ENCODE assay signal across 1 cellular context in genomic region chr9:1044643-1045042, GRCh38.
TF ChIP-seq lines count a peak whose summit lies in the region.

No MANE protein-coding gene starts in this region.

TF ChIP-seq in WTC11, 78 proteins besides CTCF, POLR2A, EP300 and RAD21 (continued from another document):
- TF ChIP-seq ATF2 (CRISPR knock-in tag; IDR thresholded peaks at IDR 0.05; ENCODE audit: borderline replicate concordance, low read depth) (no peak), MAX (CRISPR knock-in tag; IDR thresholded peaks at IDR 0.05) (no peak), ZNF263 (CRISPR knock-in tag; IDR thresholded peaks at IDR 0.05; ENCODE audit: low read depth) (no peak), NR3C1 (CRISPR knock-in tag; conservative IDR thresholded peaks at IDR 0.05; ENCODE audit: low read depth) (no peak), ZNF219 (CRISPR knock-in tag; IDR thresholded peaks at IDR 0.05; ENCODE audit: borderline replicate concordance) (no peak)
